Comparison of ENCODE assay signal across 8 cellular contexts in the genomic region with DNA sequence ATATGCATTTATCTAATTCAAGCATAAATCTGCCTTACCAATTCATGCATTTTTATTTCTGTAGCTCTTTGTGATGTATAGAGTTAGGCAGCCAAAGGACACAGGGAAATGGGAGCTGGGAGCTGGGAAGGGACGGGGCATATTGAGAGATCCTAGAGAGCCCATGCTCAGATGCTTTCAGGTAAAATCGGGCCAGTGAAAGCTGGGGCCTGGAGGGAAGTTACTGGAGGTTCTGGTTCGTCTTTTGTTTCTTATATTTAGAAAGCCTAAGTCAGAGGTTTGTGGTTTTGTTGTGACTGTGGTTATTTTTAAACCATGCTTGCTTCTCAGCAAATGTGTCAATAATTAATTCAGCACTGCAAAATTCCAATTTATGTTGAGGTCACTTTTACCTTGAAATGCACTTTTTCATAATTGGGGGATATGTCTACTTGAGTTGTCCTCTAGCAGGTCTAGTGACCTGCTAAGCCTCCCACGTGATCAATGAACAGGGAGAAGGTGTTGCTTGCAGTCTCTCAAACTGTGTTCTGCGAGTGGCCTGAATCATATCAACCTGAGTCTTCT. TPM values are rescaled to one million over a fixed set of nuclear protein-coding genes. Genes with fewer than 3 reads are reported as not detected.
DNase-seq lines count a peak whose midpoint lies in the region; TF ChIP-seq lines count a peak whose summit lies in the region.

No MANE protein-coding gene starts in this region.

- H3K4me3 Mint-ChIP-seq in activated CD4-positive, alpha-beta T cell treated with anti-CD3 and anti-CD28 coated beads, Interleukin-2, amount 10 ng/mL, durations not matched to agents 24 days and 14 days = peak overlapping the region; percentile 84
- H3K4me3 Mint-ChIP-seq in osteocyte (ENCODE audit: unreplicated experiment) = peak overlapping the region; percentile 74

- H3K36me3 Mint-ChIP-seq in activated CD4-positive, alpha-beta T cell treated with anti-CD3 and anti-CD28 coated beads, Interleukin-2, amount 10 ng/mL, durations not matched to agents 24 days and 14 days (ENCODE audit: low read depth) = peaks cover 23% of the 10 kb centered on the region
- H3K36me3 Mint-ChIP-seq in osteocyte (ENCODE audit: unreplicated experiment) = peaks cover 5% of the 10 kb centered on the region

- no peaks in the 10 kb centered on the region for H3K27me3 ChIP-seq in effector memory CD4-positive, alpha-beta T cell (replicated peaks; ENCODE audit: control insufficient read depth, insufficient read depth, low read length, poor library complexity, severe bottlenecking)

- no peaks in the 10 kb centered on the region for H3K9me3 Mint-ChIP-seq in activated CD4-positive, alpha-beta T cell treated with anti-CD3 and anti-CD28 coated beads, Interleukin-2, amount 10 ng/mL, durations not matched to agents 24 days and 14 days
- no peaks in the 10 kb centered on the region for H3K9me3 Mint-ChIP-seq in osteocyte (ENCODE audit: unreplicated experiment)

- peak overlapping the region; percentile 70 for H3K27ac ChIP-seq in effector memory CD4-positive, alpha-beta T cell (ENCODE audit: insufficient read depth, low read length, poor library complexity, severe bottlenecking)

- H3K27ac Mint-ChIP-seq in activated CD4-positive, alpha-beta T cell treated with anti-CD3 and anti-CD28 coated beads, Interleukin-2, amount 10 ng/mL, durations not matched to agents 24 days and 14 days = peak overlapping the region; percentile 34
- H3K27ac Mint-ChIP-seq in osteocyte (ENCODE audit: unreplicated experiment) = peak overlapping the region; percentile 89

- no peaks in the 10 kb centered on the region for H3K36me3 ChIP-seq in effector memory CD4-positive, alpha-beta T cell (ENCODE audit: control insufficient read depth, insufficient read depth, low read length)

- DNase-seq in activated CD4-positive, alpha-beta T cell treated with anti-CD3 and anti-CD28 coated beads, Interleukin-2, amount 10 ng/mL, durations not matched to agents 24 days and 14 days = peak; percentile 71
- no peak for DNase-seq in activated CD4-positive, alpha-beta T cell treated with anti-CD3 and anti-CD28 coated beads, Interleukin-2, amount 50 U/mL, for 1 hour
- DNase-seq in MV-4-11 (lab: John Stamatoyannopoulos, UW) = peak; percentile 37
- no peak for DNase-seq in effector memory CD4-positive, alpha-beta T cell
- DNase-seq in osteocyte (ENCODE audit: extremely low spot score, unreplicated experiment) = no peak
- DNase-seq in NCI-H2227 treated with DMSO at 0.1 percent for 48 hours (lab: John Stamatoyannopoulos, UW) = no peak
- no peak for DNase-seq in SHP77 treated with DMSO at 0.1 percent for 48 hours (lab: John Stamatoyannopoulos, UW)
- DNase-seq in midbrain (lab: John Stamatoyannopoulos, UW) = no peak

- H3K4me1 Mint-ChIP-seq in activated CD4-positive, alpha-beta T cell treated with anti-CD3 and anti-CD28 coated beads, Interleukin-2, amount 10 ng/mL, durations not matched to agents 24 days and 14 days = peaks cover 76% of the 10 kb centered on the region
- peaks cover 61% of the 10 kb centered on the region for H3K4me1 Mint-ChIP-seq in osteocyte (ENCODE audit: unreplicated experiment)

- intact Hi-C loops in activated CD4-positive, alpha-beta T cell treated with anti-CD3 and anti-CD28 coated beads, Interleukin-2, amount 10 ng/mL, durations not matched to agents 24 days and 14 days (cut with micrococcal nuclease) = loop anchor here (1.0 kb wide), 2 partner anchors 31 to 60 kb away; a partner anchor contains a TSS

- no peak for TF ChIP-seq CTCF in osteocyte (IDR thresholded peaks at IDR 0.05)

- H3K9me3 ChIP-seq in effector memory CD4-positive, alpha-beta T cell (ENCODE audit: control insufficient read depth, low read length) = no peaks in the 10 kb centered on the region

- H3K4me1 ChIP-seq in effector memory CD4-positive, alpha-beta T cell (ENCODE audit: control insufficient read depth, insufficient read depth, low read length, poor library complexity, severe bottlenecking) = peaks cover 40% of the 10 kb centered on the region

- peak overlapping the region; percentile 30 for H3K4me3 ChIP-seq in effector memory CD4-positive, alpha-beta T cell (ENCODE audit: insufficient read depth, low read depth, low read length, poor library complexity, severe bottlenecking)

- H3K27me3 Mint-ChIP-seq in activated CD4-positive, alpha-beta T cell treated with anti-CD3 and anti-CD28 coated beads, Interleukin-2, amount 10 ng/mL, durations not matched to agents 24 days and 14 days = peaks cover 16% of the 10 kb centered on the region
- H3K27me3 Mint-ChIP-seq in osteocyte (ENCODE audit: unreplicated experiment) = no peaks in the 10 kb centered on the region

RNA-seq across cellular contexts. Expression of a gene that starts 5.0 kb away (rescaled TPM):
- 0.83 and 1.0 TPM in 2 replicates for total RNA-seq in activated CD4-positive, alpha-beta T cell treated with anti-CD3 and anti-CD28 coated beads, Interleukin-2, amount 10 ng/mL, durations not matched to agents 24 days and 14 days
- total RNA-seq in osteocyte = 19.9 and 22.7 TPM in 2 replicates

RNA-seq across cellular contexts. Expression of a gene that starts 31.0 kb away (rescaled TPM):
- 0.40 and 0.54 TPM in 2 replicates for total RNA-seq in activated CD4-positive, alpha-beta T cell treated with anti-CD3 and anti-CD28 coated beads, Interleukin-2, amount 10 ng/mL, durations not matched to agents 24 days and 14 days
- total RNA-seq in osteocyte = 8.8 and 11.0 TPM in 2 replicates

RNA-seq across cellular contexts. Expression of a gene that starts 45.1 kb away (rescaled TPM):
- total RNA-seq in activated CD4-positive, alpha-beta T cell treated with anti-CD3 and anti-CD28 coated beads, Interleukin-2, amount 10 ng/mL, durations not matched to agents 24 days and 14 days = not detected in 2 replicates
- not detected in 2 replicates for total RNA-seq in osteocyte

RNA-seq across cellular contexts. Expression of a gene that starts 59.6 kb away (rescaled TPM):
- 0.58 and 1.0 TPM in 2 replicates for total RNA-seq in activated CD4-positive, alpha-beta T cell treated with anti-CD3 and anti-CD28 coated beads, Interleukin-2, amount 10 ng/mL, durations not matched to agents 24 days and 14 days
- 20.4 and 21.5 TPM in 2 replicates for total RNA-seq in osteocyte

Comparison
In these comparisons a context has a peak if more than half of its experiments do, and no peak if none do; other contexts are left out.
1. DNase-seq: peak in activated CD4-positive, alpha-beta T cell treated with anti-CD3 and anti-CD28 coated beads, Interleukin-2, amount 10 ng/mL, durations not matched to agents 24 days and 14 days (single experiment) and MV-4-11 (single experiment); none in activated CD4-positive, alpha-beta T cell treated with anti-CD3 and anti-CD28 coated beads, Interleukin-2, amount 50 U/mL, for 1 hour (single experiment), effector memory CD4-positive, alpha-beta T cell (0 of 3), osteocyte (single experiment), NCI-H2227 treated with DMSO at 0.1 percent for 48 hours (single experiment), SHP77 treated with DMSO at 0.1 percent for 48 hours (single experiment) and midbrain (single experiment).
2. RNA of a gene that starts 5.0 kb away (total RNA-seq): 19.9 to 22.7 TPM in osteocyte; 0.83 to 1.0 TPM in activated CD4-positive, alpha-beta T cell treated with anti-CD3 and anti-CD28 coated beads, Interleukin-2, amount 10 ng/mL, durations not matched to agents 24 days and 14 days; every median in the first group is over 10 times any median in the second.